In genomic region chr12:12527820-12528296, GRCh38 we compare ENCODE assay signal across 13 cellular contexts. TPM values are rescaled to one million over a fixed set of nuclear protein-coding genes. Genes with fewer than 3 reads are reported as not detected.
DNase-seq lines count a peak whose midpoint lies in the region; ATAC-seq and TF ChIP-seq lines count a peak whose summit lies in the region.
"Had no signal": no experiment of that assay in that cellular context is flagged by ENCODE, and none has a peak within 500 bp of the region (broad histone marks: within the 10 kb centered on the region; RNA-seq: fewer than 3 reads in every experiment).

No MANE protein-coding gene starts in this region.

- peaks cover 6% of the 10 kb centered on the region for H3F3A ChIP-seq in neural progenitor cell (ENCODE audit: low read depth)

- H3K4me3 ChIP-seq in Peyer's patch (no peak overlapping the region), colonic mucosa (no peak overlapping the region), neural progenitor cell (no peak overlapping the region)
- H3K4me3 ChIP-seq: gastroesophageal sphincter, SJCRH30, uterus had no signal

- peak overlapping the region; percentile 75 for H3K27ac Mint-ChIP-seq in activated CD4-positive, alpha-beta T cell treated with anti-CD3 and anti-CD28 coated beads, Interleukin-2, amount 10 ng/mL, durations not matched to agents 24 days and 14 days
- no peak overlapping the region for H3K27ac Mint-ChIP-seq in neural progenitor cell

- peak; percentile 72 for DNase-seq in activated CD4-positive, alpha-beta T cell treated with anti-CD3 and anti-CD28 coated beads, Interleukin-2, amount 10 ng/mL, durations not matched to agents 24 days and 14 days
- DNase-seq in activated CD4-positive, alpha-beta T cell treated with anti-CD3 and anti-CD28 coated beads for 1 hour: no peak
- no peak for DNase-seq in Peyer's patch
- no peak for DNase-seq in colonic mucosa
- DNase-seq in neural progenitor cell (ENCODE audit: low spot score): no peak
- no peak for DNase-seq in amygdala (lab: John Stamatoyannopoulos, UW)
- DNase-seq: occipital lobe, uterus, WERI-Rb-1 had no signal

- intact Hi-C loops in activated CD4-positive, alpha-beta T cell treated with anti-CD3 and anti-CD28 coated beads, Interleukin-2, amount 10 ng/mL, durations not matched to agents 24 days and 14 days (cut with micrococcal nuclease): loop anchor here (5.0 kb wide), 1 partner anchor 34 kb away; the partner anchor contains the start of gene DUSP16
- intact Hi-C loops in colonic mucosa (cut with DNase I): no loop called here

- TF ChIP-seq POLR2A in Peyer's patch (IDR thresholded peaks at IDR 0.05): no peak

- no peak overlapping the region for H3K4me2 ChIP-seq in neural progenitor cell

- H3K27me3 ChIP-seq in Peyer's patch (no peaks in the 10 kb centered on the region), colonic mucosa (no peaks in the 10 kb centered on the region), neural progenitor cell (no peaks in the 10 kb centered on the region)
- H3K27me3 ChIP-seq: gastroesophageal sphincter, SJCRH30, uterus had no signal

- peak overlapping the region in 3 of 4 donors; percentile 5 to 46 (median 7) for H3K27ac ChIP-seq in Peyer's patch
- H3K27ac ChIP-seq in colonic mucosa: peak overlapping the region; percentile 30
- peak overlapping the region; percentile 56 for H3K27ac ChIP-seq in neural progenitor cell
- H3K27ac ChIP-seq: gastroesophageal sphincter, SJCRH30, uterus, WERI-Rb-1 had no signal

- H3K4me3 Mint-ChIP-seq in activated CD4-positive, alpha-beta T cell treated with anti-CD3 and anti-CD28 coated beads, Interleukin-2, amount 10 ng/mL, durations not matched to agents 24 days and 14 days: peak overlapping the region; percentile 52
- no peak overlapping the region for H3K4me3 Mint-ChIP-seq in neural progenitor cell

- ATAC-seq in GM21825 (IDR thresholded peaks at IDR 0.05; ENCODE audit: unreplicated experiment) (no peak), GM19397 (IDR thresholded peaks at IDR 0.05; ENCODE audit: unreplicated experiment) (no peak)
- ATAC-seq: gastroesophageal sphincter had no signal

- peaks cover 18% of the 10 kb centered on the region for H4K20me1 ChIP-seq in neural progenitor cell (ENCODE audit: low read depth)

- H3K9me3 ChIP-seq in Peyer's patch (no peaks in the 10 kb centered on the region), colonic mucosa (no peaks in the 10 kb centered on the region), neural progenitor cell (ENCODE audit: low read depth) (no peaks in the 10 kb centered on the region)
- H3K9me3 ChIP-seq: gastroesophageal sphincter, SJCRH30, uterus had no signal

- peaks cover 38% of the 10 kb centered on the region for H3K4me1 Mint-ChIP-seq in activated CD4-positive, alpha-beta T cell treated with anti-CD3 and anti-CD28 coated beads, Interleukin-2, amount 10 ng/mL, durations not matched to agents 24 days and 14 days
- peaks cover 6% of the 10 kb centered on the region for H3K4me1 Mint-ChIP-seq in neural progenitor cell

- H3K9me3 Mint-ChIP-seq in activated CD4-positive, alpha-beta T cell treated with anti-CD3 and anti-CD28 coated beads, Interleukin-2, amount 10 ng/mL, durations not matched to agents 24 days and 14 days: peaks cover 4% of the 10 kb centered on the region
- H3K9me3 Mint-ChIP-seq in neural progenitor cell: no peaks in the 10 kb centered on the region

- peaks cover 39% of the 10 kb centered on the region for H3K79me2 ChIP-seq in neural progenitor cell (ENCODE audit: low read depth)

- H3K27me3 Mint-ChIP-seq in activated CD4-positive, alpha-beta T cell treated with anti-CD3 and anti-CD28 coated beads, Interleukin-2, amount 10 ng/mL, durations not matched to agents 24 days and 14 days: no peaks in the 10 kb centered on the region
- no peaks in the 10 kb centered on the region for H3K27me3 Mint-ChIP-seq in neural progenitor cell (ENCODE audit: insufficient read depth, low read depth)

- H2AFZ ChIP-seq in neural progenitor cell (replicated peaks): no peak overlapping the region

- H3K36me3 Mint-ChIP-seq in activated CD4-positive, alpha-beta T cell treated with anti-CD3 and anti-CD28 coated beads, Interleukin-2, amount 10 ng/mL, durations not matched to agents 24 days and 14 days (ENCODE audit: low read depth): peaks cover 20% of the 10 kb centered on the region
- no peaks in the 10 kb centered on the region for H3K36me3 Mint-ChIP-seq in neural progenitor cell

- H3K9ac ChIP-seq in colonic mucosa (ENCODE audit: low read depth in 2 of 2, low read length in 2 of 2) (peak overlapping the region in 1 of 2 donors; percentile 54), neural progenitor cell (no peak overlapping the region)

- TF ChIP-seq CTCF in Peyer's patch (IDR thresholded peaks at IDR 0.05) (no peak), colonic mucosa (IDR thresholded peaks at IDR 0.05) (no peak), neural progenitor cell (IDR thresholded peaks at IDR 0.05) (no peak)

- H3K4me1 ChIP-seq in Peyer's patch: peaks cover 0 to 14% (median 3%) of the 10 kb centered on the region in 4 donors
- H3K4me1 ChIP-seq in colonic mucosa: peaks cover 23% of the 10 kb centered on the region
- H3K4me1 ChIP-seq in neural progenitor cell: peaks cover 12% of the 10 kb centered on the region
- H3K4me1 ChIP-seq: uterus had no signal

- H3K36me3 ChIP-seq in Peyer's patch (no peaks in the 10 kb centered on the region), colonic mucosa (no peaks in the 10 kb centered on the region), neural progenitor cell (no peaks in the 10 kb centered on the region)
- H3K36me3 ChIP-seq: gastroesophageal sphincter, SJCRH30, uterus, WERI-Rb-1 had no signal

RNA-seq across cellular contexts. Expression of gene DUSP16, which starts 34.8 kb away (rescaled TPM):
- 48.3 and 51.2 TPM in 2 replicates for total RNA-seq in activated CD4-positive, alpha-beta T cell treated with anti-CD3 and anti-CD28 coated beads, Interleukin-2, amount 10 ng/mL, durations not matched to agents 24 days and 14 days
- total RNA-seq in Peyer's patch (10 to 100 TPM; 20.6 to 52.6 (median 45.7) TPM), colonic mucosa (10 to 100 TPM; 47.5 to 60.2 TPM), neural progenitor cell (ENCODE audit: low replicate concordance) (24.0 and 26.1 TPM in 2 replicates)
